ENCODE assay signal across 1 cellular context in genomic region chr1:15137807-15138206, GRCh38.
TF ChIP-seq lines count a peak whose summit lies in the region.

No MANE protein-coding gene starts in this region.

TF ChIP-seq in GM12878, 131 proteins besides CTCF, POLR2A, EP300 and RAD21:
- TF ChIP-seq BCL11A (IDR thresholded peaks at IDR 0.05; ENCODE audit: low read depth, low read length), result no peak
- TF ChIP-seq IKZF1 (conservative IDR thresholded peaks at IDR 0.05), result 0 out of 2 replicates have a peak, but pooled peaks have one; percentile 16
- TF ChIP-seq BHLHE40 (IDR thresholded peaks at IDR 0.05; ENCODE audit: borderline replicate concordance in 1 of 2, low read depth in 2 of 2, low read length in 1 of 2), result peak in 1 of 2 experiments; percentile 53; a peak in 1 of 4 replicates
TF ChIP-seq in GM12878: peak in this region for 2.
